Comparison of ENCODE assay signal across 1 cellular context in genomic region chrX:154310991-154311541, GRCh38.
TF ChIP-seq lines count a peak whose summit lies in the region.

No MANE protein-coding gene starts in this region.

TF ChIP-seq in GM23338, 12 proteins besides CTCF, POLR2A, EP300 and RAD21:
- no peak for TF ChIP-seq POLR2AphosphoS5 (IDR thresholded peaks at IDR 0.05; ENCODE audit: low read depth)
- TF ChIP-seq ZNF114 (CRISPR knock-in tag; IDR thresholded peaks at IDR 0.05) = no peak
- no peak for TF ChIP-seq ZNF331 (CRISPR knock-in tag; IDR thresholded peaks at IDR 0.05; ENCODE audit: low read depth)
- TF ChIP-seq ZNF462 (CRISPR knock-in tag; IDR thresholded peaks at IDR 0.05) = no peak
- no peak for TF ChIP-seq EZH2 (IDR thresholded peaks at IDR 0.05; ENCODE audit: low read depth, unreplicated experiment)
- no peak for TF ChIP-seq JUNB (IDR thresholded peaks at IDR 0.05; ENCODE audit: unreplicated experiment)
- no peak for TF ChIP-seq STAT1 (IDR thresholded peaks at IDR 0.05; ENCODE audit: unreplicated experiment)
- TF ChIP-seq CREB1 (CRISPR knock-in tag; IDR thresholded peaks at IDR 0.05; ENCODE audit: low read depth) = no peak
- TF ChIP-seq ETS1 (IDR thresholded peaks at IDR 0.05) = no peak
- TF ChIP-seq NANOG (IDR thresholded peaks at IDR 0.05; ENCODE audit: borderline replicate concordance) = no peak
- TF ChIP-seq EZH2phosphoT487 (IDR thresholded peaks at IDR 0.05; ENCODE audit: unreplicated experiment) = no peak
- TF ChIP-seq REST (IDR thresholded peaks at IDR 0.05; ENCODE audit: unreplicated experiment) = no peak
